ENCODE assay signal across 7 cellular contexts in genomic region chr5:102865510-102866314, GRCh38.
DNase-seq lines count a peak whose midpoint lies in the region; ATAC-seq, FAIRE-seq and TF ChIP-seq lines count a peak whose summit lies in the region.

No MANE protein-coding gene starts in this region.

- no peaks in the 10 kb centered on the region for H3K9me3 ChIP-seq in H1 (ENCODE audit: insufficient read depth in 2 of 2, low read depth in 1 of 2, low read length in 1 of 2)

- POLR2A ChIA-PET in H1 (lab: Charles Lee; ENCODE audit: partially characterized antibody): interaction anchor here (0.6 to 2.0 kb wide), 8 partner anchors 9 to 254 kb away, joined by 3 to 6 read pairs (median 3); partner anchors contain the start of genes GIN1, PAM and PPIP5K2

- peak overlapping the region; percentile 64 for H3K27ac ChIP-seq in H1 (ENCODE audit: low read depth, low read length)

- peak overlapping the region; percentile 37 for H3K56ac ChIP-seq in H1 (replicated peaks; ENCODE audit: insufficient read length, low read depth, low read length)

- no peak overlapping the region for H3K14ac ChIP-seq in H1 (ENCODE audit: insufficient read length)

- peaks cover 2 to 10% (median 4%) of the 10 kb centered on the region in 4 experiments; a peak in 4 of 7 replicates for H3K4me1 ChIP-seq in H1 (replicated peaks in 1 of 4; ENCODE audit: control insufficient read depth in 3 of 4, insufficient read depth in 4 of 4, low read length in 3 of 4)

- no peaks in the 10 kb centered on the region for H3K79me1 ChIP-seq in H1 (ENCODE audit: low read depth, low read length)

- TF ChIP-seq POLR2A in GM18505 (IDR thresholded peaks at IDR 0.05; ENCODE audit: borderline replicate concordance, extremely low read depth, insufficient read depth, insufficient read length) (no peak), H1 (IDR thresholded peaks at IDR 0.05; ENCODE audit: control extremely low read depth in 1 of 2, low read depth in 2 of 2, low read length in 2 of 2) (no peak; a peak in 2 of 3 replicates)

- peak in 1 of 2 experiments; percentile 59; a peak in 1 of 3 replicates for TF ChIP-seq EP300 in H1 (IDR thresholded peaks at IDR 0.05; ENCODE audit: borderline replicate concordance in 1 of 2, low read depth in 2 of 2, low read length in 2 of 2)

- H3K23me2 ChIP-seq in H1 (ENCODE audit: low read depth, low read length): no peaks in the 10 kb centered on the region; the same call in 1 of the 2 replicates

- H3K4me2 ChIP-seq in H1 (ENCODE audit: insufficient read depth in 1 of 2, low read depth in 2 of 2, low read length in 2 of 2): peak overlapping the region; percentile 72 to 94

- peak overlapping the region; percentile 82; the same call in 1 of the 2 replicates for H3K18ac ChIP-seq in H1 (ENCODE audit: extremely low read depth, low read length)

- H2BK120ac ChIP-seq in H1 (replicated peaks; ENCODE audit: low read depth, low read length): peak overlapping the region; percentile 55

- H3K9ac ChIP-seq in H1 (replicated peaks in 1 of 4; ENCODE audit: extremely low read depth in 1 of 4, low read depth in 3 of 4, low read length in 3 of 4): peak overlapping the region; percentile 49 to 69 (median 62); a peak in 6 of 7 replicates

- H2AK5ac ChIP-seq in H1 (ENCODE audit: low read depth, low read length): no peak overlapping the region

- peak overlapping the region; percentile 99; the same call in 1 of the 2 replicates for H2AFZ ChIP-seq in H1 (ENCODE audit: low read length)

- no peak for TF ChIP-seq CTCF in HFF-Myc (IDR thresholded peaks at IDR 0.05; ENCODE audit: low read depth, low read length, missing control alignments)
- no peak for TF ChIP-seq CTCF in H1 (IDR thresholded peaks at IDR 0.05; ENCODE audit: control extremely low read depth in 1 of 3, insufficient read depth in 1 of 3, low read depth in 1 of 3, low read length in 3 of 3)

- no peak overlapping the region for H2BK20ac ChIP-seq in H1 (ENCODE audit: low read length)

- H3K27me3 ChIP-seq in H1 (replicated peaks in 1 of 4; ENCODE audit: control insufficient read depth in 3 of 4, extremely low read depth in 1 of 4, insufficient read depth in 3 of 4, low read length in 3 of 4): peaks cover 0 to 1% (median 0%) of the 10 kb centered on the region in 4 experiments; a peak in 1 of 7 replicates

- CTCF ChIA-PET in H1 (lab: Charles Lee; ENCODE audit: partially characterized antibody): interaction anchor here (0.7 to 2.2 kb wide), 8 partner anchors 8 to 274 kb away, joined by 3 to 7 read pairs (median 3); no protein-coding TSS in a partner anchor

- no peak overlapping the region for H4K91ac ChIP-seq in H1 (replicated peaks; ENCODE audit: insufficient read length, low read length)

- no peak for FAIRE-seq in H1 (lab: Jason Lieb, UNC)

- TF ChIP-seq RAD21 in H1 (IDR thresholded peaks at IDR 0.05 in 1 of 2, conservative IDR thresholded peaks at IDR 0.05 in 1 of 2; ENCODE audit: low read depth in 2 of 2, low read length in 2 of 2): no peak

- H2BK12ac ChIP-seq in H1 (ENCODE audit: low read depth, low read length): peak overlapping the region; percentile 44; the same call in 1 of the 2 replicates

- no peak overlapping the region for H3K4ac ChIP-seq in H1 (replicated peaks; ENCODE audit: insufficient read length, low read depth, low read length)

- 2% methylated on average over 50 of the region's 57 CpGs; no CpG with 5 or more reads in 1 of the 2 experiments for WGBS in H1 (ENCODE audit: extremely low coverage in 1 of 2, insufficient coverage in 1 of 2, insufficient read length in 1 of 2, insufficient replicate concordance in 2 of 2, low coverage in 1 of 2, low lambda C conversion rate in 2 of 2, missing lambda C conversion rate in 1 of 2), 2 experiments

- H2BK15ac ChIP-seq in H1 (ENCODE audit: low read length): no peak overlapping the region

- peak overlapping the region; percentile 69 for H2BK5ac ChIP-seq in H1 (ENCODE audit: low read depth, low read length)

- DNase-seq in HFF-Myc (ENCODE audit: extremely low read depth, low read depth) (no peak), NCI-H1092 treated with DMSO at 0.1 percent for 48 hours (lab: John Stamatoyannopoulos, UW) (peak; percentile 61), H1 (ENCODE audit: low read depth in 1 of 2, low spot score in 2 of 2) (peak; percentile 46 to 78), lung microvascular endothelial cell (ENCODE audit: low read depth in 2 of 2) (peak; percentile 79 to 82)
- DNase-seq in activated CD4-positive, alpha-beta T cell treated with anti-CD3 and anti-CD28 coated beads, Interleukin-2, amount 50 U/mL, for 48 hours: peak; percentile 26 to 45
- DNase-seq in stimulated activated CD4-positive, alpha-beta T cell treated with anti-CD3 and anti-CD28 coated beads, Interleukin-4, amount 100 ng/mL, for 48 hours (ENCODE audit: low read depth in 2 of 2): peak; percentile 24 to 30

- H4K8ac ChIP-seq in H1 (ENCODE audit: extremely low read depth, insufficient read depth, low read length): peak overlapping the region; percentile 84; the same call in 1 of the 2 replicates

- no peaks in the 10 kb centered on the region for H3K36me3 ChIP-seq in H1 (ENCODE audit: control insufficient read depth in 2 of 4, insufficient read depth in 4 of 4, low read length in 3 of 4)

- H3K4me3 ChIP-seq in HFF-Myc (replicated peaks; ENCODE audit: low read depth, low read length): peak overlapping the region; percentile 55
- H3K4me3 ChIP-seq in H1 (ENCODE audit: extremely low read depth in 1 of 4, insufficient read depth in 2 of 4, low read depth in 3 of 4, low read length in 4 of 4): peak overlapping the region; percentile 63 to 78 (median 73)

- peak; percentile 86 for ATAC-seq in GM18505 (IDR thresholded peaks at IDR 0.05; ENCODE audit: unreplicated experiment)

- H4K20me1 ChIP-seq in H1 (replicated peaks in 1 of 2; ENCODE audit: control insufficient read depth in 1 of 2, insufficient read depth in 2 of 2, low read length in 2 of 2): no peaks in the 10 kb centered on the region

- no peaks in the 10 kb centered on the region for H3K79me2 ChIP-seq in H1 (ENCODE audit: control insufficient read depth in 1 of 2, insufficient read depth in 2 of 2, low read length in 2 of 2)

- H3K23ac ChIP-seq in H1 (ENCODE audit: insufficient read length): no peak overlapping the region

- peak overlapping the region; percentile 55 for H4K5ac ChIP-seq in H1 (ENCODE audit: insufficient read length, low read depth, low read length)

TF ChIP-seq in H1, 55 proteins besides CTCF, POLR2A, EP300 and RAD21 (continues in another document):
- no peak for TF ChIP-seq GTF2F1 (IDR thresholded peaks at IDR 0.05; ENCODE audit: borderline replicate concordance, low read depth, low read length)
- no peak for TF ChIP-seq SP2 (IDR thresholded peaks at IDR 0.05; ENCODE audit: low read length)
- no peak for TF ChIP-seq CHD2 (IDR thresholded peaks at IDR 0.05; ENCODE audit: low read length)
- 0 out of 2 replicates have a peak, but pooled peaks have one; percentile 19 for TF ChIP-seq POLR2AphosphoS5 (IDR thresholded peaks at IDR 0.05; ENCODE audit: low read depth, low read length)
- TF ChIP-seq ATF2 (IDR thresholded peaks at IDR 0.05; ENCODE audit: low read length): no peak
- TF ChIP-seq HDAC6 (IDR thresholded peaks at IDR 0.05; ENCODE audit: low read depth, low read length): no peak
- TF ChIP-seq PHF8 (conservative IDR thresholded peaks at IDR 0.05; ENCODE audit: low read depth, low read length): peak; percentile 40; the same call in 1 of the 2 replicates
- no peak for TF ChIP-seq E2F6 (IDR thresholded peaks at IDR 0.05)
- TF ChIP-seq CEBPB (IDR thresholded peaks at IDR 0.05; ENCODE audit: low read depth, low read length): no peak
- TF ChIP-seq KDM1A (IDR thresholded peaks at IDR 0.05; ENCODE audit: borderline replicate concordance, low read length): no peak
- peak; percentile 70 for TF ChIP-seq SP1 (IDR thresholded peaks at IDR 0.05; ENCODE audit: low read depth, low read length)
- TF ChIP-seq TBP (IDR thresholded peaks at IDR 0.05; ENCODE audit: low read depth, low read length): peak; percentile 55; the same call in 1 of the 2 replicates
- no peak for TF ChIP-seq RXRA (IDR thresholded peaks at IDR 0.05; ENCODE audit: insufficient read depth, low read depth, low read length)
- TF ChIP-seq ATF3 (IDR thresholded peaks at IDR 0.05; ENCODE audit: insufficient read depth, low read depth, low read length): no peak
- TF ChIP-seq MAFK (IDR thresholded peaks at IDR 0.05; ENCODE audit: low read depth, low read length): no peak
- TF ChIP-seq SRF (IDR thresholded peaks at IDR 0.05; ENCODE audit: low read depth, low read length): no peak
- TF ChIP-seq KDM5A (IDR thresholded peaks at IDR 0.05; ENCODE audit: low read length): no peak
- TF ChIP-seq JUN (IDR thresholded peaks at IDR 0.05; ENCODE audit: low read depth, low read length): no peak
- TF ChIP-seq TEAD4 (IDR thresholded peaks at IDR 0.05; ENCODE audit: low read depth, low read length): no peak
- no peak for TF ChIP-seq RNF2 (IDR thresholded peaks at IDR 0.05; ENCODE audit: borderline replicate concordance, low read depth, low read length, missing control alignments, poor library complexity, severe bottlenecking)
- peak; percentile 24 to 62 for TF ChIP-seq BCL11A (IDR thresholded peaks at IDR 0.05; ENCODE audit: low read depth in 2 of 2, low read length in 2 of 2)
- TF ChIP-seq ASH2L (IDR thresholded peaks at IDR 0.05; ENCODE audit: low read length): peak; percentile 93
- no peak for TF ChIP-seq CBX5 (IDR thresholded peaks at IDR 0.05; ENCODE audit: low read depth, low read length)
